ENCODE assay signal across 8 cellular contexts in the genomic region with DNA sequence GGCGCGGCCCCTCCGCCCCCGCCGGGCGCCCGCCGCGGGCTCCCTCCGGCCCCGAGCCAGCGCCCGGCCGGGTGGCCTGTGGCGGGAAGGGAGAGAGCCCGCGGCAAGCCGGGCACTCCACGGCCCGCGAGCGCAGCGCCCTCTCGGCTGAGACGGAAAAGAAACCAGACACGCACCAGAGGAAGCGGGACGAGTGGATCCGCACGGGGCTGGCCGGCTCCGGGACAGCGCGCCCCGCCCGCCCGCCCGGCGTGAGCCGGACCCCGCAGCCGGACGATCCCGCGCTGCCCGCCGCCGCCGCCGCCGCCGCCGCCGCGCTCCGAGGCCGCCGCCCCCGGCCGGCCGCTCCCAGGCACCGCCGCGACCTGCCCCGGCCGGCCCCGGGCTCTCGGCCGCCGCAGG. TPM values are rescaled to one million over a fixed set of nuclear protein-coding genes. Genes with fewer than 3 reads are reported as not detected.
DNase-seq lines count a peak whose midpoint lies in the region; ATAC-seq and TF ChIP-seq lines count a peak whose summit lies in the region.

No MANE protein-coding gene starts in this region.

- POLR2A ChIA-PET in T-cell (lab: Charles Lee) = interaction anchor here in 1 of 2 donors (0.5 kb wide), 1 partner anchor 101 kb away, joined by 4 read pairs; no protein-coding TSS in a partner anchor

- DNase-seq in stimulated activated CD4-positive, alpha-beta T cell treated with anti-CD3 and anti-CD28 coated beads, Interleukin-15, amount 100 ng/mL, for 24 hours = peak; percentile 44
- no peak for DNase-seq in stimulated activated CD4-positive, alpha-beta T cell treated with anti-CD3 and anti-CD28 coated beads, Interleukin-1b, Interleukin-23, amount 100 ng/mL, for 48 hours
- DNase-seq in T-cell = peak in 11 of 34 experiments; percentile 5 to 21 (median 11)
- DNase-seq in colonic mucosa = peak; percentile 33
- DNase-seq in myocyte (ENCODE audit: low read depth) = peak; percentile 50
- DNase-seq in NCI-H1694 (lab: John Stamatoyannopoulos, UW) = no peak
- no peak for DNase-seq in iPS-NIHi7 (ENCODE audit: extremely low spot score)

- H3K36me3 Mint-ChIP-seq in T-cell = no peaks in the 10 kb centered on the region

- no peak overlapping the region for H3K27ac Mint-ChIP-seq in T-cell

- peak overlapping the region in 1 of 2 donors; percentile 79 for H3K9ac ChIP-seq in colonic mucosa (ENCODE audit: low read depth in 2 of 2, low read length in 2 of 2)

- ATAC-seq in HG02970 (IDR thresholded peaks at IDR 0.05; ENCODE audit: low FRiP score, unreplicated experiment) = peak; percentile 28
- ATAC-seq in T-cell (replicated peaks in 1 of 4) = peak in 3 of 4 experiments; percentile 6 to 8 (median 7)

- intact Hi-C loops in colonic mucosa (cut with DNase I) = loop anchor here (10.0 kb wide), 1 partner anchor 231 kb away; the partner anchor contains the start of gene PRTFDC1

- peaks cover 4% of the 10 kb centered on the region for H3K4me1 ChIP-seq in colonic mucosa

- peak overlapping the region; percentile 97 for H3K27ac ChIP-seq in colonic mucosa

- H3K4me3 Mint-ChIP-seq in T-cell = peak overlapping the region; percentile 44 to 86 (median 65)

- no peaks in the 10 kb centered on the region for H3K9me3 Mint-ChIP-seq in T-cell

- no peaks in the 10 kb centered on the region for H3K36me3 ChIP-seq in colonic mucosa

- no peaks in the 10 kb centered on the region for H3K27me3 Mint-ChIP-seq in T-cell

- H3K4me3 ChIP-seq in colonic mucosa = peak overlapping the region; percentile 61

- no peak for TF ChIP-seq CTCF in colonic mucosa (IDR thresholded peaks at IDR 0.05)

- H3K9me3 ChIP-seq in colonic mucosa = no peaks in the 10 kb centered on the region

- peaks cover 0 to 30% (median 23%) of the 10 kb centered on the region in 3 donors for H3K4me1 Mint-ChIP-seq in T-cell

- no peaks in the 10 kb centered on the region for H3K27me3 ChIP-seq in colonic mucosa

- CTCF ChIA-PET in T-cell (lab: Charles Lee) = interaction anchor here (0.7 to 1.8 kb wide), 2 partner anchors 105 to 198 kb away, joined by 3 to 5 read pairs; no protein-coding TSS in a partner anchor

RNA-seq across cellular contexts. Expression of gene ARHGAP21, which starts 0.3 kb away (rescaled TPM):
- total RNA-seq in T-cell (10 to 100 TPM; 19.1 to 45.8 (median 26.1) TPM), colonic mucosa (100 to 1,000 TPM in 1 of 2 donors, 10 to 100 TPM in 1; 84.9 to 107 TPM), myocyte (35.6 and 50.0 TPM in 2 replicates)
- 20.8 TPM for polyA plus RNA-seq in myocyte (2012)

Comparison
In these comparisons a context has a peak if more than half of its experiments do, and no peak if none do; other contexts are left out.
1. DNase-seq: peak in stimulated activated CD4-positive, alpha-beta T cell treated with anti-CD3 and anti-CD28 coated beads, Interleukin-15, amount 100 ng/mL, for 24 hours (single experiment), colonic mucosa (single experiment) and myocyte (single experiment); none in stimulated activated CD4-positive, alpha-beta T cell treated with anti-CD3 and anti-CD28 coated beads, Interleukin-1b, Interleukin-23, amount 100 ng/mL, for 48 hours (single experiment), NCI-H1694 (single experiment) and iPS-NIHi7 (single experiment).